ENCODE assay signal across 20 cellular contexts in genomic region chr2:79084495-79085135, GRCh38. TPM values are rescaled to one million over a fixed set of nuclear protein-coding genes. Genes with fewer than 3 reads are reported as not detected.
DNase-seq lines count a peak whose midpoint lies in the region; ATAC-seq and TF ChIP-seq lines count a peak whose summit lies in the region.
"Had no signal": no experiment of that assay in that cellular context is flagged by ENCODE, and none has a peak within 500 bp of the region (broad histone marks: within the 10 kb centered on the region; RNA-seq: fewer than 3 reads in every experiment).

No MANE protein-coding gene starts in this region.

- H3K4me2 ChIP-seq in BLaER1 (peak overlapping the region; percentile 17; the same call in 1 of the 2 replicates), PC-3 (ENCODE audit: low read length) (no peak overlapping the region)
- H3K4me2 ChIP-seq: A549 had no signal

- H3K9me3 ChIP-seq in BLaER1: no peaks in the 10 kb centered on the region
- H3K9me3 ChIP-seq in PC-3 (ENCODE audit: low read length): 0 out of 2 replicates have a peak, but pooled peaks cover 8% of the 10 kb centered on the region
- H3K9me3 ChIP-seq: A549, Caco-2 had no signal

- peaks cover 30 to 47% (median 32%) of the 10 kb centered on the region in 3 donors for H3K4me1 Mint-ChIP-seq in naive B cell
- H3K4me1 Mint-ChIP-seq: CD4-positive, CD25-positive, alpha-beta regulatory T cell had no signal

- H3K27ac Mint-ChIP-seq in naive B cell: peak overlapping the region in 4 of 6 donors; percentile 25 to 95 (median 76)
- H3K27ac Mint-ChIP-seq: CD4-positive, CD25-positive, alpha-beta regulatory T cell; CD8-positive, alpha-beta T cell had no signal

- POLR2A ChIA-PET in PC-3 (lab: Charles Lee; ENCODE audit: unreplicated experiment): no interaction called here

- intact Hi-C loops in PC-3 (cut with micrococcal nuclease): no loop called here

- H3K36me3 Mint-ChIP-seq in naive B cell: peaks cover 0 to 11% of the 10 kb centered on the region in 2 donors
- H3K36me3 Mint-ChIP-seq: CD4-positive, CD25-positive, alpha-beta regulatory T cell; CD8-positive, alpha-beta T cell had no signal

- H3K79me2 ChIP-seq in PC-3 (ENCODE audit: low read length): no peaks in the 10 kb centered on the region

- TF ChIP-seq CTCF in PC-3 (conservative IDR thresholded peaks at IDR 0.05; ENCODE audit: low read depth, low read length): no peak

- BruUV-seq in PC-3 (replicated peaks; lab: Mats Ljungman, UMichigan): no TSS peak

- H4K20me1 ChIP-seq in BLaER1 (no peaks in the 10 kb centered on the region), PC-3 (ENCODE audit: low read length) (no peaks in the 10 kb centered on the region)

- H3K4me1 ChIP-seq in BLaER1 (peaks cover 15% of the 10 kb centered on the region; the same call in 1 of the 2 replicates), PC-3 (ENCODE audit: insufficient read depth, low read length) (no peaks in the 10 kb centered on the region)
- H3K4me1 ChIP-seq: A549, Caco-2 had no signal

- H3K4me3 Mint-ChIP-seq in naive B cell: peak overlapping the region in 6 of 8 donors; percentile 27 to 75 (median 64)
- H3K4me3 Mint-ChIP-seq: CD4-positive, CD25-positive, alpha-beta regulatory T cell; CD8-positive, alpha-beta T cell had no signal

- no peak overlapping the region for H2AFZ ChIP-seq in PC-3 (ENCODE audit: low read length)

- peaks cover 0 to 7% (median 5%) of the 10 kb centered on the region in 7 donors for H3K9me3 Mint-ChIP-seq in naive B cell
- H3K9me3 Mint-ChIP-seq: CD8-positive, alpha-beta T cell had no signal

- H3K36me3 ChIP-seq in BLaER1 (no peaks in the 10 kb centered on the region), PC-3 (ENCODE audit: low read depth, low read length) (no peaks in the 10 kb centered on the region)

- no peaks in the 10 kb centered on the region for H3F3A ChIP-seq in PC-3 (ENCODE audit: low read length, unreplicated experiment)

- DNase-seq in naive B cell (no peak), PC-3 (no peak)
- no peak for DNase-seq in stimulated activated CD4-positive, alpha-beta T cell treated with anti-CD3 and anti-CD28 coated beads, Interleukin-15, amount 100 ng/mL, for 24 hours
- DNase-seq: 8988T; ACHN; AML-193; Caco-2; CD4-positive, CD25-positive, alpha-beta regulatory T cell; CD8-positive, alpha-beta T cell; DMS153; DND-41; H7; HCEC 1CT had no signal

- H3K27ac ChIP-seq in BLaER1: no peak overlapping the region
- H3K27ac ChIP-seq in PC-3 (ENCODE audit: low read length): no peak overlapping the region
- H3K27ac ChIP-seq: A549, C4-2B had no signal

- H3K9me2 ChIP-seq in PC-3 (replicated peaks; ENCODE audit: low read length): no peaks in the 10 kb centered on the region

- no peaks in the 10 kb centered on the region for H3K27me3 Mint-ChIP-seq in naive B cell
- H3K27me3 Mint-ChIP-seq: CD4-positive, CD25-positive, alpha-beta regulatory T cell had no signal

- H3K27me3 ChIP-seq in BLaER1 (no peaks in the 10 kb centered on the region), PC-3 (ENCODE audit: low read length) (no peaks in the 10 kb centered on the region)

- H3K4me3 ChIP-seq in BLaER1 (no peak overlapping the region), PC-3 (ENCODE audit: low read length) (no peak overlapping the region)
- H3K4me3 ChIP-seq: A549 had no signal

- no peak for ATAC-seq in SK-N-SH treated with all-trans-retinoic acid at 6 μM for 48 hours
- no peak for ATAC-seq in naive B cell (ENCODE audit: low read depth in 2 of 2)
- no peak for ATAC-seq in PC-3
- no peak for ATAC-seq in HG03045 (IDR thresholded peaks at IDR 0.05; ENCODE audit: unreplicated experiment)
- ATAC-seq: A549; CD8-positive, alpha-beta T cell had no signal

- H3K9ac ChIP-seq in BLaER1 (no peak overlapping the region), PC-3 (ENCODE audit: low read length) (no peak overlapping the region)

- CTCF ChIA-PET in PC-3 (lab: Charles Lee): no interaction called here

TF ChIP-seq in SK-N-SH treated with all-trans-retinoic acid at 6 μM for 48 hours, 23 proteins besides CTCF, POLR2A, EP300 and RAD21:
- TF ChIP-seq ZFP3 (CRISPR knock-in tag; IDR thresholded peaks at IDR 0.05): no peak
- TF ChIP-seq TCF4 (CRISPR knock-in tag; IDR thresholded peaks at IDR 0.05; ENCODE audit: borderline replicate concordance): peak; percentile 87
- no peak for TF ChIP-seq ZNF8 (CRISPR knock-in tag; IDR thresholded peaks at IDR 0.05)
- TF ChIP-seq CSDC2 (CRISPR knock-in tag; IDR thresholded peaks at IDR 0.05): no peak

RNA-seq across cellular contexts. Expression of gene REG1B, which starts 3.2 kb away (rescaled TPM):
- not detected for polyA plus RNA-seq in naive B cell (ENCODE audit: low read depth in 6 of 6)
- not detected in 2 replicates for total RNA-seq in PC-3 (2014; rRNA removed)
- total RNA-seq: Caco-2; CD4-positive, CD25-positive, alpha-beta regulatory T cell; CD8-positive, alpha-beta T cell; H1; H7 had no signal
- polyA plus RNA-seq: A549; BJ; CD4-positive, CD25-positive, alpha-beta regulatory T cell; H1 had no signal

RNA-seq across cellular contexts. Expression of gene REG1A, which starts 35.7 kb away (rescaled TPM):
- polyA plus RNA-seq in naive B cell (ENCODE audit: low read depth in 6 of 6): not detected
- total RNA-seq in PC-3 (2014; rRNA removed): not detected in 2 replicates
- total RNA-seq: CD4-positive, CD25-positive, alpha-beta regulatory T cell; CD8-positive, alpha-beta T cell; H1 had no signal
- polyA plus RNA-seq: A549; BJ; CD4-positive, CD25-positive, alpha-beta regulatory T cell; H1 had no signal

RNA-seq across cellular contexts. Expression of gene REG3G, which starts 59.1 kb away (rescaled TPM):
- polyA plus RNA-seq in naive B cell (ENCODE audit: low read depth in 6 of 6): not detected
- total RNA-seq in PC-3 (2014; rRNA removed): not detected in 2 replicates
- total RNA-seq: Caco-2; CD4-positive, CD25-positive, alpha-beta regulatory T cell; CD8-positive, alpha-beta T cell; H1; H7 had no signal
- polyA plus RNA-seq: A549; BJ; CD4-positive, CD25-positive, alpha-beta regulatory T cell; H1 had no signal
